ENCODE assay signal across 8 cellular contexts in the genomic region with DNA sequence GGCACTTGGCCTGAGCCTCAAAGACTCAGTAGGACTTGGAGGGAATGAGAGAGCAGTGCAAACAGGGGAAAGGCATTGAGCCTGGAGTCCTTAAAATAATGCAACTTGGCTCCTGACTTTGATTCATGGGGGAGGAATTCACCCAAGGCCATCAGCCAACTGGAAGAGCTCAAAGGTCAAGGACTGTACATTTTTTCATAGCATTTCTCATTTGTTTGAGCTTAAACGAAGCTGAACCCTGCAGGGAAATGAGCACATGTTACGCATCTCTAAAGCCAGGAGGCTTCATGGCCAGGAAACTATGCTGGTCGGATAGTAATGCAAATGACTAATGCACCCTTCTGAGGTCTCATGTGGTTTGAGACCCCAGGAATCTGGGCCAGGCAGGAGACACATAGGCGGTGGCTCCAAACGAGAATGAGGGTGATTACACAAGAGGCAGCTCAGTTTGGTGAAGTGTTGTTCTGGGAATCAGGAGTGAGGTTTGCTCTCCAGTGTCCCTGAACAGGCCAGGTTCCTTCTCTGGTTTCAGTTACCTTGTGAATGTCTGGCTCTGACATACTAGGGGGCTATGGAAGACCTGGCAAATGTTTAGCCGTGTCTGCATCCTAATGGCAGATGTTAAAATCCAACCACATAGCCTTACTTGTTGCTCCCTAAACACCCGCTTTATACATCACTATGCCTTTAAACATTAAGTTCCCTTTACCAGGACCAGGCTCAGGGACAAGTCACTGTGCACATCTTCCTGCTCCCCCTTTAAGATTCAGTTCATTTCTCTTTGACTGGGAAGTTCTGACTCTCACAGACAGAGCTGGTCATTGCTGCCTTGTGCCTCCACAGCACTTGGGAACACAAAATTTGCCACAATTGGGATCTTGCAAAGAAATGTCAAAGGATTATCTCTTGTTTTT.
DNase-seq lines count a peak whose midpoint lies in the region; ATAC-seq and TF ChIP-seq lines count a peak whose summit lies in the region.

No MANE protein-coding gene starts in this region.

- CTCF ChIA-PET in activated CD8-positive, alpha-beta T cell treated with anti-CD3 and anti-CD28 coated beads, Interleukin-2, amount 10 ng/mL, durations not matched to agents 7 days and 5 days (lab: Charles Lee), result no interaction called here

- H3K4me1 ChIP-seq in SJCRH30, result peaks cover 47% of the 10 kb centered on the region
- peaks cover 13% of the 10 kb centered on the region for H3K4me1 ChIP-seq in psoas muscle

- peak; percentile 78 to 93 (median 86) for ATAC-seq in psoas muscle
- ATAC-seq in activated CD8-positive, alpha-beta T cell treated with anti-CD3 and anti-CD28 coated beads, Interleukin-2, amount 10 ng/mL, durations not matched to agents 7 days and 5 days, result no peak

- no peaks in the 10 kb centered on the region for H3K36me3 Mint-ChIP-seq in activated CD8-positive, alpha-beta T cell treated with anti-CD3 and anti-CD28 coated beads, Interleukin-2, amount 10 ng/mL, durations not matched to agents 7 days and 5 days (ENCODE audit: low read depth)

- no peaks in the 10 kb centered on the region for H3K9me3 Mint-ChIP-seq in activated CD8-positive, alpha-beta T cell treated with anti-CD3 and anti-CD28 coated beads, Interleukin-2, amount 10 ng/mL, durations not matched to agents 7 days and 5 days (ENCODE audit: insufficient read depth)

- H3K4me1 Mint-ChIP-seq in activated CD8-positive, alpha-beta T cell treated with anti-CD3 and anti-CD28 coated beads, Interleukin-2, amount 10 ng/mL, durations not matched to agents 7 days and 5 days (ENCODE audit: low read depth), result no peaks in the 10 kb centered on the region

- intact Hi-C loops in psoas muscle (cut with DNase I), result no loop called here

- WGBS in psoas muscle, 3 donors, result 31 to 51% (median 38%) methylated on average over 7 of the region's 7 CpGs

- H3K27me3 Mint-ChIP-seq in activated CD8-positive, alpha-beta T cell treated with anti-CD3 and anti-CD28 coated beads, Interleukin-2, amount 10 ng/mL, durations not matched to agents 7 days and 5 days (ENCODE audit: low read depth), result no peaks in the 10 kb centered on the region

- H3K27ac ChIP-seq in SJCRH30, result peak overlapping the region; percentile 74
- H3K27ac ChIP-seq in psoas muscle, result peak overlapping the region; percentile 59

- H3K27ac Mint-ChIP-seq in activated CD8-positive, alpha-beta T cell treated with anti-CD3 and anti-CD28 coated beads, Interleukin-2, amount 10 ng/mL, durations not matched to agents 7 days and 5 days, result no peak overlapping the region

- no peak overlapping the region for H3K4me3 ChIP-seq in SJCRH30
- no peak overlapping the region for H3K4me3 ChIP-seq in psoas muscle

- peak; percentile 86 for DNase-seq in Daoy (ENCODE audit: low read depth)
- peak; percentile 73 to 75 for DNase-seq in SJCRH30
- DNase-seq in glomerular visceral epithelial cell (ENCODE audit: extremely low spot score), result peak; percentile 95
- DNase-seq in psoas muscle, result peak; percentile 64 to 68
- DNase-seq in activated CD8-positive, alpha-beta T cell treated with anti-CD3 and anti-CD28 coated beads, Interleukin-2, amount 10 ng/mL, durations not matched to agents 7 days and 5 days, result no peak
- DNase-seq in UCSD-AML1 (lab: John Stamatoyannopoulos, UW; ENCODE audit: unreplicated experiment), result no peak
- no peak for DNase-seq in stimulated activated CD4-positive, alpha-beta T cell treated with anti-CD3 and anti-CD28 coated beads, Interleukin-4, amount 100 ng/mL, for 4 hours
- DNase-seq in dermis blood vessel endothelial cell, result no peak

- H3K36me3 ChIP-seq in SJCRH30, result no peaks in the 10 kb centered on the region
- no peaks in the 10 kb centered on the region for H3K36me3 ChIP-seq in psoas muscle (ENCODE audit: insufficient read depth in 1 of 2, low read depth in 1 of 2)

- H3K9me3 ChIP-seq in SJCRH30 (replicated peaks) (no peaks in the 10 kb centered on the region), psoas muscle (no peaks in the 10 kb centered on the region)

- H3K4me3 Mint-ChIP-seq in activated CD8-positive, alpha-beta T cell treated with anti-CD3 and anti-CD28 coated beads, Interleukin-2, amount 10 ng/mL, durations not matched to agents 7 days and 5 days, result no peak overlapping the region

- H3K27me3 ChIP-seq in SJCRH30 (no peaks in the 10 kb centered on the region), psoas muscle (ENCODE audit: insufficient read depth in 3 of 3, low read length in 2 of 3) (no peaks in the 10 kb centered on the region)

- POLR2A ChIA-PET in activated CD8-positive, alpha-beta T cell treated with anti-CD3 and anti-CD28 coated beads, Interleukin-2, amount 10 ng/mL, durations not matched to agents 7 days and 5 days (lab: Charles Lee), result no interaction called here

- no peak for TF ChIP-seq CTCF in psoas muscle (IDR thresholded peaks at IDR 0.05)

Comparison
In these comparisons a context has a peak if more than half of its experiments do, and no peak if none do; other contexts are left out.
1. DNase-seq: peak in Daoy (single experiment), SJCRH30 (2 of 2), glomerular visceral epithelial cell (single experiment) and psoas muscle (2 of 2); none in activated CD8-positive, alpha-beta T cell treated with anti-CD3 and anti-CD28 coated beads, Interleukin-2, amount 10 ng/mL, durations not matched to agents 7 days and 5 days (single experiment), UCSD-AML1 (single experiment), stimulated activated CD4-positive, alpha-beta T cell treated with anti-CD3 and anti-CD28 coated beads, Interleukin-4, amount 100 ng/mL, for 4 hours (0 of 2) and dermis blood vessel endothelial cell (single experiment).